10 cellular contexts compared by ENCODE assay signal in the genomic region with DNA sequence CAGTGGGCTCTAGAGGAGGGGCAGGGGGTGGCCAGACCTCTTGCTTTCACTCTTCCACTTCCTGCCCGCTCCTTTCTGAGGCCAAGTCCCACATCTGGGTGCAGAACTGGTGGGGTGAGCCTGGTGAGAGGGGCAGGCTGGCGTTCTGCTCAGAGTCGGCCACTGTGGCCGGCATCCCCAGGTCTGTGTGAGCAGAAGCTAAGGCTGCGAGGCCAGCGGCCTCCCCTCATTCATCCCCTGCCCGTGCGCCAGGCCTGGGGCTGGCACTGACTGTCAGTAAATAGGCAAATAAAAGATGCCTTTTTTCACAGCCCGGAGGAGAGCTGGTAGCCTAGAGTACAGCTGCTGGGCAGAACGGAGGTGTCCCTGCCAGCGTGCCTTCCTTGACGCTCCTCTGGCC. TPM values are rescaled to one million over a fixed set of nuclear protein-coding genes. Genes with fewer than 3 reads are reported as not detected.
DNase-seq lines count a peak whose midpoint lies in the region; ATAC-seq and TF ChIP-seq lines count a peak whose summit lies in the region.
"Had no signal": no experiment of that assay in that cellular context is flagged by ENCODE, and none has a peak within 500 bp of the region (broad histone marks: within the 10 kb centered on the region; RNA-seq: fewer than 3 reads in every experiment).

No MANE protein-coding gene starts in this region.

- peaks cover 12% of the 10 kb centered on the region for H3K4me1 Mint-ChIP-seq in T-helper 17 cell

- peak overlapping the region; percentile 74 for H3K27ac Mint-ChIP-seq in T-helper 17 cell

- H3K4me3 Mint-ChIP-seq in T-helper 17 cell = peak overlapping the region; percentile 87

- TF ChIP-seq CTCF in fibroblast of pulmonary artery (IDR thresholded peaks at IDR 0.05; ENCODE audit: low read length, missing control alignments) = no peak

- H3K9ac ChIP-seq in skeletal muscle satellite cell (ENCODE audit: low read depth, low read length) = peak overlapping the region; percentile 78

- DNase-seq in NCI-H1092 treated with DMSO at 0.1 percent for 48 hours (lab: John Stamatoyannopoulos, UW) = peak; percentile 6
- DNase-seq in NCI-H1092 (lab: John Stamatoyannopoulos, UW) = no peak
- no peak for DNase-seq in T-helper 17 cell
- DNase-seq in fibroblast of pulmonary artery (ENCODE audit: low read depth) = no peak
- DNase-seq in stimulated activated CD4-positive, alpha-beta T cell treated with anti-CD3 and anti-CD28 coated beads, Interleukin-4, amount 100 ng/mL, for 4 hours = no peak
- no peak for DNase-seq in CD1c-positive myeloid dendritic cell (ENCODE audit: extremely low spot score)
- DNase-seq in dermis blood vessel endothelial cell = no peak
- DNase-seq: foreskin melanocyte, KBM-7 had no signal

- peaks cover 16% of the 10 kb centered on the region for H3K4me1 ChIP-seq in skeletal muscle satellite cell (ENCODE audit: control insufficient read depth, insufficient read depth, low read length)

- peak overlapping the region; percentile 95 for H3K4me2 ChIP-seq in skeletal muscle satellite cell (ENCODE audit: low read length)

- H3K4me3 ChIP-seq in fibroblast of pulmonary artery (replicated peaks; ENCODE audit: low read depth, low read length) (peak overlapping the region; percentile 67), skeletal muscle satellite cell (ENCODE audit: low read length) (peak overlapping the region; percentile 87)

- no peak for ATAC-seq in T-helper 17 cell

- H3K27me3 ChIP-seq in skeletal muscle satellite cell (ENCODE audit: control insufficient read depth, insufficient read depth, low read length) = peaks cover 3% of the 10 kb centered on the region

- H3K9me3 ChIP-seq in T-helper 17 cell (ENCODE audit: control insufficient read depth, low read length, poor library complexity, severe bottlenecking) (no peaks in the 10 kb centered on the region), skeletal muscle satellite cell (replicated peaks; ENCODE audit: low read length) (no peaks in the 10 kb centered on the region)

- no peaks in the 10 kb centered on the region for H3K36me3 Mint-ChIP-seq in T-helper 17 cell (ENCODE audit: low read depth)

- H3K27me3 Mint-ChIP-seq in T-helper 17 cell = peaks cover 18% of the 10 kb centered on the region

- no peaks in the 10 kb centered on the region for H3K36me3 ChIP-seq in skeletal muscle satellite cell (ENCODE audit: insufficient read depth, low read length)

RNA-seq across cellular contexts. Expression of a gene that starts 1.2 kb away (rescaled TPM):
- total RNA-seq in T-helper 17 cell = 10 to 100 TPM; 32.5 to 38.3 TPM
- 80.8 and 89.7 TPM in 2 replicates for total RNA-seq in skeletal muscle satellite cell (2012; rRNA removed)
- 120 and 125 TPM in 2 replicates for total RNA-seq in dermis blood vessel endothelial cell

RNA-seq across cellular contexts. Expression of a gene that starts 26.6 kb away (rescaled TPM):
- under 1 TPM; 0.52 to 0.96 TPM for total RNA-seq in T-helper 17 cell
- 534 and 663 TPM in 2 replicates for total RNA-seq in skeletal muscle satellite cell (2012; rRNA removed)
- 102 and 167 TPM in 2 replicates for total RNA-seq in dermis blood vessel endothelial cell

RNA-seq across cellular contexts. Expression of a gene that starts 31.1 kb away (rescaled TPM):
- total RNA-seq in T-helper 17 cell = 10 to 100 TPM; 10.1 to 13.8 TPM
- 2.6 and 3.8 TPM in 2 replicates for total RNA-seq in skeletal muscle satellite cell (2012; rRNA removed)
- total RNA-seq in dermis blood vessel endothelial cell = 2.3 and 2.6 TPM in 2 replicates

Comparison
In these comparisons a context has a peak if more than half of its experiments do, and no peak if none do; other contexts are left out.
1. RNA of a gene that starts 26.6 kb away (total RNA-seq): 102 to 167 TPM in dermis blood vessel endothelial cell; 0.52 to 0.96 TPM in T-helper 17 cell; every median in the first group is over 10 times any median in the second.